ENCODE assay signal across 18 cellular contexts in the genomic region with DNA sequence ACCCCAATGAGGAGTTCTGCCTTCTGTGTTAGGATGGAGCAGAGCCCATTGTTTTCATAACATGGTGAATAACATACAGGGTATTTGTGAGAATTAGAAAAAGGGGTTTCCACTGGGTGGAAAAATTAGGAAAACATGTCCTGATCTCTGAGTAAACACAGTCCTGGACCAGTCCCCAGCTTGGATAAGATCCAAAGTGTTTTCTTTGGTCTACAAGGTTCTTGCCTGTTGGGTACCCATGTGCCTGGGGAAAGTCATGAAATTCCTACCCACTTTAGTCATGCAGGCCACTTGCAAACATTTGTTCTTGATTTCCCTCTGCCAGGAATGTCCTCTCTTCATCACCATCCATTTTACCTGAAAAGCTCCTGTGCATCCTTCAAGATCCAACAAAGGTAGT.
A peak's percentile ranks its signal among the peaks of the same experiment; 100 is the strongest.
DNase-seq lines count a peak whose midpoint lies in the region; ATAC-seq and TF ChIP-seq lines count a peak whose summit lies in the region.
"Had no signal": no experiment of that assay in that cellular context is flagged by ENCODE, and none has a peak within 500 bp of the region (broad histone marks: within the 10 kb centered on the region; RNA-seq: fewer than 3 reads in every experiment).

No MANE protein-coding gene starts in this region.

- H3K23ac ChIP-seq in mesendoderm (ENCODE audit: low read length), result no peak overlapping the region

- H3K27me3 Mint-ChIP-seq in CD4-positive, alpha-beta memory T cell, result peaks cover 6 to 8% of the 10 kb centered on the region in 2 donors
- H3K27me3 Mint-ChIP-seq in CD8-positive, alpha-beta memory T cell, result peaks cover 11 to 17% of the 10 kb centered on the region in 2 donors

- DNase-seq in Daoy (ENCODE audit: low read depth) (peak; percentile 22), adipocyte (ENCODE audit: low read depth) (peak; percentile 28), fibroblast of mammary gland (ENCODE audit: low read depth) (peak; percentile 2), renal cortical epithelial cell (ENCODE audit: low read depth) (peak; percentile 47), mesendoderm (no peak)
- no peak for DNase-seq in CD4-positive, alpha-beta memory T cell
- DNase-seq in CD8-positive, alpha-beta memory T cell, result no peak
- DNase-seq: Karpas-422, MM.1S, NCI-H1048, NCI-H1417 treated with DMSO at 0.1 percent for 48 hours, NCI-H187, NCI-H446, NCI-H526, OCI-M1, SJCRH30 had no signal

- peaks cover 0 to 3% of the 10 kb centered on the region in 2 donors for H3K36me3 Mint-ChIP-seq in CD4-positive, alpha-beta memory T cell
- no peaks in the 10 kb centered on the region for H3K36me3 Mint-ChIP-seq in CD8-positive, alpha-beta memory T cell
- H3K36me3 Mint-ChIP-seq: CD14-positive monocyte had no signal

- no peak overlapping the region for H3K27ac ChIP-seq in CD4-positive, alpha-beta memory T cell (ENCODE audit: low read depth, low read length)
- no peak overlapping the region for H3K27ac ChIP-seq in CD8-positive, alpha-beta memory T cell (ENCODE audit: low read depth, low read length)
- H3K27ac ChIP-seq in mesendoderm (ENCODE audit: low read depth, low read length), result no peak overlapping the region
- H3K27ac ChIP-seq: SJCRH30 had no signal

- no peak overlapping the region for H3K27ac Mint-ChIP-seq in CD4-positive, alpha-beta memory T cell
- H3K27ac Mint-ChIP-seq in CD8-positive, alpha-beta memory T cell, result no peak overlapping the region

- ATAC-seq in GM21526 (IDR thresholded peaks at IDR 0.05; ENCODE audit: low FRiP score, unreplicated experiment), result no peak

- H3K4me1 ChIP-seq in adipocyte (ENCODE audit: control insufficient read depth, insufficient read depth, low read length) (no peaks in the 10 kb centered on the region), mesendoderm (ENCODE audit: control insufficient read depth, low read depth, low read length) (no peaks in the 10 kb centered on the region)
- H3K4me1 ChIP-seq in CD4-positive, alpha-beta memory T cell (ENCODE audit: insufficient read depth, low read length), result no peaks in the 10 kb centered on the region
- H3K4me1 ChIP-seq in CD8-positive, alpha-beta memory T cell (ENCODE audit: insufficient read depth, low read length), result no peaks in the 10 kb centered on the region
- H3K4me1 ChIP-seq: SJCRH30 had no signal

- intact Hi-C loops in CD4-positive, alpha-beta memory T cell (cut with micrococcal nuclease), result no loop called here

- no peak overlapping the region for H3K4me3 Mint-ChIP-seq in CD4-positive, alpha-beta memory T cell
- no peak overlapping the region for H3K4me3 Mint-ChIP-seq in CD8-positive, alpha-beta memory T cell
- H3K4me3 Mint-ChIP-seq: CD14-positive monocyte had no signal

- no peak for TF ChIP-seq CTCF in fibroblast of mammary gland (conservative IDR thresholded peaks at IDR 0.05; ENCODE audit: control insufficient read depth, insufficient read depth, low read depth, low read length)

- no peak overlapping the region for H3K4me2 ChIP-seq in mesendoderm (ENCODE audit: low read length)

- H3K79me2 ChIP-seq in mesendoderm (ENCODE audit: control insufficient read depth, insufficient read depth, low read length), result no peaks in the 10 kb centered on the region

- H3K9ac ChIP-seq in adipocyte (ENCODE audit: low read length) (no peak overlapping the region), mesendoderm (ENCODE audit: low read length) (no peak overlapping the region)

- CTCF ChIA-PET in CD4-positive, alpha-beta memory T cell (lab: Charles Lee; ENCODE audit: partially characterized antibody), result no interaction called here
- CTCF ChIA-PET in CD8-positive, alpha-beta memory T cell (lab: Charles Lee), result no interaction called here

- no peak overlapping the region for H3K56ac ChIP-seq in mesendoderm (ENCODE audit: low read length)

- no peak overlapping the region for H3K18ac ChIP-seq in mesendoderm (ENCODE audit: low read length)

- no peak overlapping the region for H2AK5ac ChIP-seq in mesendoderm (ENCODE audit: low read length)

- no peak overlapping the region for H4K5ac ChIP-seq in mesendoderm (ENCODE audit: low read length)

- H3K4ac ChIP-seq in mesendoderm (ENCODE audit: low read depth, low read length), result no peak overlapping the region

- POLR2A ChIA-PET in CD4-positive, alpha-beta memory T cell (lab: Charles Lee; ENCODE audit: partially characterized antibody), result no interaction called here
- POLR2A ChIA-PET in CD8-positive, alpha-beta memory T cell (lab: Charles Lee), result no interaction called here

- no peaks in the 10 kb centered on the region for H3K9me3 ChIP-seq in adipocyte (ENCODE audit: control insufficient read depth, low read length)
- no peaks in the 10 kb centered on the region for H3K9me3 ChIP-seq in CD4-positive, alpha-beta memory T cell (ENCODE audit: control insufficient read depth in 1 of 2, low read length in 2 of 2)
- no peaks in the 10 kb centered on the region for H3K9me3 ChIP-seq in CD8-positive, alpha-beta memory T cell (ENCODE audit: low read length)
- H3K9me3 ChIP-seq: SJCRH30 had no signal

- no peak overlapping the region for H2BK120ac ChIP-seq in mesendoderm (ENCODE audit: low read depth, low read length)

- no peak overlapping the region for H2BK5ac ChIP-seq in mesendoderm (ENCODE audit: low read length)

- peaks cover 2% of the 10 kb centered on the region for H3K27me3 ChIP-seq in adipocyte (replicated peaks; ENCODE audit: control insufficient read depth, insufficient read depth, low read length)
- no peaks in the 10 kb centered on the region for H3K27me3 ChIP-seq in CD4-positive, alpha-beta memory T cell (ENCODE audit: insufficient read depth, low read length)
- H3K27me3 ChIP-seq in CD8-positive, alpha-beta memory T cell (ENCODE audit: insufficient read depth, low read length, poor library complexity, severe bottlenecking), result no peaks in the 10 kb centered on the region
- H3K27me3 ChIP-seq in mesendoderm (ENCODE audit: insufficient read depth, low read length, poor library complexity), result no peaks in the 10 kb centered on the region
- H3K27me3 ChIP-seq: SJCRH30 had no signal

- H2BK15ac ChIP-seq in mesendoderm (replicated peaks; ENCODE audit: low read depth), result no peak overlapping the region

- H3K4me1 Mint-ChIP-seq in CD4-positive, alpha-beta memory T cell, result no peaks in the 10 kb centered on the region
- no peaks in the 10 kb centered on the region for H3K4me1 Mint-ChIP-seq in CD8-positive, alpha-beta memory T cell
- H3K4me1 Mint-ChIP-seq: CD14-positive monocyte had no signal

- H3K9me3 Mint-ChIP-seq in CD4-positive, alpha-beta memory T cell, result peaks cover 0 to 7% (median 3%) of the 10 kb centered on the region in 8 donors
- H3K9me3 Mint-ChIP-seq in CD8-positive, alpha-beta memory T cell, result peaks cover 0 to 6% (median 0%) of the 10 kb centered on the region in 5 donors

- H4K8ac ChIP-seq in mesendoderm (ENCODE audit: low read depth, low read length), result no peak overlapping the region

- H3K79me1 ChIP-seq in mesendoderm (ENCODE audit: low read length), result no peaks in the 10 kb centered on the region

- H3K36me3 ChIP-seq in adipocyte (ENCODE audit: control insufficient read depth, insufficient read depth, low read length, severe bottlenecking), result no peaks in the 10 kb centered on the region
- H3K36me3 ChIP-seq in CD4-positive, alpha-beta memory T cell (ENCODE audit: insufficient read depth, low read length), result no peaks in the 10 kb centered on the region
- no peaks in the 10 kb centered on the region for H3K36me3 ChIP-seq in CD8-positive, alpha-beta memory T cell (ENCODE audit: insufficient read depth, low read length)
- no peaks in the 10 kb centered on the region for H3K36me3 ChIP-seq in mesendoderm (ENCODE audit: control insufficient read depth, insufficient read depth, low read length)
- H3K36me3 ChIP-seq: SJCRH30 had no signal

- no peak overlapping the region for H3K4me3 ChIP-seq in adipocyte (ENCODE audit: low read length)
- H3K4me3 ChIP-seq in fibroblast of mammary gland (ENCODE audit: control insufficient read depth, low read depth, low read length), result no peak overlapping the region
- H3K4me3 ChIP-seq in CD4-positive, alpha-beta memory T cell (ENCODE audit: low read length in 2 of 2), result no peak overlapping the region
- no peak overlapping the region for H3K4me3 ChIP-seq in CD8-positive, alpha-beta memory T cell (ENCODE audit: low read length)
- H3K4me3 ChIP-seq in mesendoderm (ENCODE audit: low read length), result no peak overlapping the region
- H3K4me3 ChIP-seq: SJCRH30 had no signal

Comparison
In these comparisons a context has a peak if more than half of its experiments do, and no peak if none do; other contexts are left out.
1. DNase-seq: peak in Daoy (single experiment), adipocyte (single experiment), fibroblast of mammary gland (single experiment) and renal cortical epithelial cell (single experiment); none in CD4-positive, alpha-beta memory T cell (0 of 5), CD8-positive, alpha-beta memory T cell (0 of 5) and mesendoderm (single experiment).